8 cellular contexts compared by ENCODE assay signal in the genomic region with DNA sequence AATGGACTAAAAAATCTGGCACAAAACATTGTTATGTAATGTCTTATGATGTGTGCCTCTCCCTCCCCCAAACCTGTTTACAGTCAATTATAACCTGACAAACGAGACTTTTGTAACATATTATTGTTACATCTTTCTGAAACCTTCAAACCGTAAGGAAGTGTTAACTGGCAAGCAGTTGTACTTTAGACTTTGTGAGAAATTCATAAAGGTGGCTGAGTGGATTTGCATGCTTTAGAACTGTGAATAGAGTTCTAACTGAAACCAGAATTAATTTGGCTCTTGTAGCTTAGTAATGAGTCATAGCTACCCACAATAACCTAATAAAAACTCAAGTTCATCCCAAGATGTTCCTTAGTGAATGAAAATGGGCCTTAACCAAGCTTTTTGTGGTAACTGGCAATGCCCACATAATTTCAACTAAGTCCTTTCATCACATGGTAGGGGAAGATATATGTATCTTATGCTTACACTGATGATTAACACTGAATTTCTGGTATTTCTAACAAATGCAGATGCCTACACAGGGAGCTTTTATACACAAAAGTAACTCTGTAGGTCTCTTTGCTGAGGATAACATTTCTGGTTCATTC. TPM values are rescaled to one million over a fixed set of nuclear protein-coding genes. Genes with fewer than 3 reads are reported as not detected.
DNase-seq lines count a peak whose midpoint lies in the region; ATAC-seq, FAIRE-seq and TF ChIP-seq lines count a peak whose summit lies in the region.

No MANE protein-coding gene starts in this region.

- DNase-seq in Peyer's patch: no peak
- DNase-seq in left colon: no peak
- no peak for DNase-seq in HTR-8/SVneo (ENCODE audit: insufficient read length, low spot score)
- DNase-seq in NCI-H226: no peak
- DNase-seq in nucleus accumbens (lab: John Stamatoyannopoulos, UW): no peak
- DNase-seq in DMS 273 (lab: John Stamatoyannopoulos, UW; ENCODE audit: unreplicated experiment): no peak

- no peaks in the 10 kb centered on the region for H3K9me3 ChIP-seq in Peyer's patch

- peak overlapping the region in 3 of 4 donors; percentile 5 to 46 (median 9) for H3K27ac ChIP-seq in Peyer's patch

- peaks cover 0 to 13% (median 0%) of the 10 kb centered on the region in 3 donors for H3K36me3 ChIP-seq in Peyer's patch

- TF ChIP-seq CTCF in Peyer's patch (IDR thresholded peaks at IDR 0.05): no peak

- TF ChIP-seq POLR2A in Peyer's patch (IDR thresholded peaks at IDR 0.05): no peak

- H3K4me1 ChIP-seq in Peyer's patch: peaks cover 0 to 25% (median 0%) of the 10 kb centered on the region in 4 donors

- H3K4me3 ChIP-seq in Peyer's patch: no peak overlapping the region

- intact Hi-C loops in left colon (cut with DNase I, micrococcal nuclease): no loop called here

- no peak for FAIRE-seq in HTR-8/SVneo (lab: Jason Lieb, UNC)

- peak; percentile 81 for ATAC-seq in GM18868 (IDR thresholded peaks at IDR 0.05; ENCODE audit: unreplicated experiment)
- peak; percentile 70 for ATAC-seq in HG02571 (IDR thresholded peaks at IDR 0.05; ENCODE audit: unreplicated experiment)
- peak; percentile 82 for ATAC-seq in left colon

- no peaks in the 10 kb centered on the region for H3K27me3 ChIP-seq in Peyer's patch

RNA-seq across cellular contexts. Expression of gene RAD9B, which starts 29.7 kb away (rescaled TPM):
- total RNA-seq in Peyer's patch: under 1 TPM in 2 of 4 donors, not detected in 2; 0.40 to 0.83 TPM
- under 1 TPM; 0.25 to 0.37 TPM for total RNA-seq in left colon

RNA-seq across cellular contexts. Expression of gene VPS29, which starts 29.9 kb away (rescaled TPM):
- total RNA-seq in Peyer's patch (100 to 1,000 TPM in 2 of 4 donors, 10 to 100 TPM in 2; 81.1 to 124 (median 106) TPM), left colon (100 to 1,000 TPM in 1 of 2 donors, 10 to 100 TPM in 1; 99.0 to 114 TPM)

RNA-seq across cellular contexts. Expression of gene PPTC7, which starts 51.3 kb away (rescaled TPM):
- total RNA-seq in Peyer's patch (10 to 100 TPM; 19.5 to 21.4 (median 20.1) TPM), left colon (10 to 100 TPM; 30.7 to 32.4 TPM)
